ENCODE assay signal across 27 cellular contexts in the genomic region with DNA sequence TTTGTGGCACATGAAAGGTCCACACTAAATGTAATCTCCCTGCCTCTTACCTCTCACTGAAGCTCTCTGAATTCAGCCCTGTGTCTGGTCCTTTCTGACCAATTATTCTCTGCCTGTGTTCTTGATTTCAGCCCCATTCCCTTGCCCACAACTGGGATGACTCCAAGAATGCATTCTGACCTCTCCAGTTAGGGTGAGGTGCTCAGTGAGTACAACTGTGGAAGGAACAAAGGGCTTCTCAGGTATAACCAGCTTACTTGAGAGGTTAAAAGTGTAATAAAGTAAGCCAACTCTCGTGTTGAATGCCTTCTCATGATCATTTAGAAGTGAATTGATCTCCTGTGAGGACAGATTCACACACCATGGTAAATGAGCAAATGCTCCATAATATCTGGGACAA.
"Had no signal": no experiment of that assay in that cellular context is flagged by ENCODE, and none has a peak within 500 bp of the region (broad histone marks: within the 10 kb centered on the region; RNA-seq: fewer than 3 reads in every experiment).

No MANE protein-coding gene starts in this region.

- H2AFZ ChIP-seq: neural progenitor cell, parathyroid adenoma had no signal

- H3K9ac ChIP-seq: neural progenitor cell, parathyroid adenoma had no signal

- H3K36me3 ChIP-seq: neural progenitor cell, ovary, right lobe of liver, sigmoid colon, thoracic aorta, thyroid gland, tibial nerve, upper lobe of left lung, uterus had no signal

- ATAC-seq: naive thymus-derived CD4-positive, alpha-beta T cell; natural killer cell; psoas muscle; right cardiac atrium; right lobe of liver; stimulated activated effector memory CD8-positive, alpha-beta T cell treated with anti-CD3 and anti-CD28 coated beads, Interleukin-12 subunit alpha, Interleukin-12 subunit beta, amount 100 ng/mL, for 72 hours; stimulated activated naive CD8-positive, alpha-beta T cell treated with anti-CD3 and anti-CD28 coated beads, Interleukin-15, amount 100 ng/mL, for 72 hours; stimulated activated naive CD8-positive, alpha-beta T cell treated with anti-CD3 and anti-CD28 coated beads, Interleukin-15, Interleukin-2, amounts not matched to agents 100 U/mL and 50 U/mL, for 24 hours had no signal

- H3K4me1 ChIP-seq: parathyroid adenoma, psoas muscle, sigmoid colon, thyroid gland, uterus had no signal

- DNase-seq: naive thymus-derived CD4-positive, alpha-beta T cell; natural killer cell; occipital lobe; ovary; posterior cingulate gyrus; psoas muscle; right cardiac atrium; right lobe of liver; sigmoid colon; stimulated activated CD4-positive, alpha-beta T cell treated with anti-CD3 and anti-CD28 coated beads, Interleukin-15, amount 100 ng/mL, for 24 hours; stimulated activated CD4-positive, alpha-beta T cell treated with anti-CD3 and anti-CD28 coated beads, Interleukin-2, amount 100 ng/mL, for 24 hours; stimulated activated CD4-positive, alpha-beta T cell treated with anti-CD3 and anti-CD28 coated beads, Interleukin-2, amount 100 ng/mL, for 48 hours; stimulated activated CD4-positive, alpha-beta T cell treated with anti-CD3 and anti-CD28 coated beads, Interleukin-4, amount 100 ng/mL, for 24 hours; stimulated activated naive CD4-positive, alpha-beta T cell; stimulated activated naive CD8-positive, alpha-beta T cell treated with anti-CD3 and anti-CD28 coated beads, Interleukin-15, amount 100 ng/mL, for 72 hours; stimulated activated naive CD8-positive, alpha-beta T cell treated with anti-CD3 and anti-CD28 coated beads, Interleukin-15, Interleukin-2, amounts not matched to agents 100 U/mL and 50 U/mL, for 24 hours; thyroid gland; trophoblast cell; upper lobe of left lung; uterus had no signal

- H3K27ac ChIP-seq: neural progenitor cell, ovary, parathyroid adenoma, psoas muscle, right lobe of liver, sigmoid colon, thoracic aorta, thyroid gland, tibial nerve, upper lobe of left lung, uterus had no signal

- H3K4me3 Mint-ChIP-seq: naive thymus-derived CD4-positive, alpha-beta T cell; natural killer cell; nephron; neural progenitor cell; stimulated activated effector memory CD8-positive, alpha-beta T cell treated with anti-CD3 and anti-CD28 coated beads, Interleukin-12 subunit alpha, Interleukin-12 subunit beta, amount 100 ng/mL, for 72 hours; stimulated activated naive CD8-positive, alpha-beta T cell treated with anti-CD3 and anti-CD28 coated beads, Interleukin-15, amount 100 ng/mL, for 72 hours had no signal

- H3K9me3 Mint-ChIP-seq: natural killer cell had no signal

- H3K4me1 Mint-ChIP-seq: natural killer cell; nephron; stimulated activated effector memory CD8-positive, alpha-beta T cell treated with anti-CD3 and anti-CD28 coated beads, Interleukin-12 subunit alpha, Interleukin-12 subunit beta, amount 100 ng/mL, for 72 hours had no signal

- H3K27me3 Mint-ChIP-seq: progenitor cell of endocrine pancreas; stimulated activated naive CD8-positive, alpha-beta T cell treated with anti-CD3 and anti-CD28 coated beads, Interleukin-15, amount 100 ng/mL, for 72 hours had no signal

- H3K9me3 ChIP-seq: ovary, psoas muscle, right lobe of liver, thoracic aorta, thyroid gland, tibial nerve, upper lobe of left lung, uterus had no signal

- H3K4me3 ChIP-seq: neural progenitor cell, ovary, psoas muscle, right lobe of liver, sigmoid colon, thoracic aorta, thyroid gland, tibial nerve, upper lobe of left lung, uterus had no signal

- H3K27me3 ChIP-seq: neural progenitor cell, ovary, right lobe of liver, sigmoid colon, thyroid gland, tibial nerve, upper lobe of left lung, uterus had no signal

- H3K36me3 Mint-ChIP-seq: natural killer cell; neural progenitor cell; stimulated activated effector memory CD8-positive, alpha-beta T cell treated with anti-CD3 and anti-CD28 coated beads, Interleukin-12 subunit alpha, Interleukin-12 subunit beta, amount 100 ng/mL, for 72 hours had no signal

- H3K27ac Mint-ChIP-seq: natural killer cell; nephron; neural progenitor cell; progenitor cell of endocrine pancreas; stimulated activated effector memory CD8-positive, alpha-beta T cell treated with anti-CD3 and anti-CD28 coated beads, Interleukin-12 subunit alpha, Interleukin-12 subunit beta, amount 100 ng/mL, for 72 hours; stimulated activated naive CD8-positive, alpha-beta T cell treated with anti-CD3 and anti-CD28 coated beads, Interleukin-15, amount 100 ng/mL, for 72 hours had no signal

- H3K79me2 ChIP-seq: parathyroid adenoma had no signal

- H3K4me2 ChIP-seq: neural progenitor cell had no signal
